In genomic region chr6:112827793-112828192, GRCh38 we compare ENCODE assay signal across 1 cellular context.
TF ChIP-seq lines count a peak whose summit lies in the region.

No MANE protein-coding gene starts in this region.

TF ChIP-seq in GM12878, 131 proteins besides CTCF, POLR2A, EP300 and RAD21 (continued from another document):
- TF ChIP-seq BCLAF1 (IDR thresholded peaks at IDR 0.05): no peak
- TF ChIP-seq SKIL (IDR thresholded peaks at IDR 0.05; ENCODE audit: low read depth, poor library complexity, severe bottlenecking): peak; percentile 69
- no peak for TF ChIP-seq MAX (IDR thresholded peaks at IDR 0.05; ENCODE audit: low read depth, low read length)
- peak; percentile 76 for TF ChIP-seq DPF2 (IDR thresholded peaks at IDR 0.05)
- TF ChIP-seq SPI1 (IDR thresholded peaks at IDR 0.05; ENCODE audit: borderline replicate concordance, insufficient read depth, low read depth, low read length): peak; percentile 86
